ENCODE assay signal across 11 cellular contexts in genomic region chr5:139061274-139061673, GRCh38.
DNase-seq lines count a peak whose midpoint lies in the region; ATAC-seq and TF ChIP-seq lines count a peak whose summit lies in the region.
"Had no signal": no experiment of that assay in that cellular context is flagged by ENCODE, and none has a peak within 500 bp of the region (broad histone marks: within the 10 kb centered on the region; RNA-seq: fewer than 3 reads in every experiment).

No MANE protein-coding gene starts in this region.

- peak overlapping the region; percentile 73 for H3K27ac ChIP-seq in WERI-Rb-1
- no peak overlapping the region for H3K27ac ChIP-seq in foreskin keratinocyte

- ATAC-seq in foreskin keratinocyte (peak; percentile 24), GM21737 (IDR thresholded peaks at IDR 0.05; ENCODE audit: unreplicated experiment) (no peak)
- ATAC-seq: activated naive CD4-positive, alpha-beta T cell treated with anti-CD3 and anti-CD28 coated beads, Interleukin-2, amount 50 U/mL, for 72 hours had no signal

- H3K9me3 ChIP-seq in WERI-Rb-1 (ENCODE audit: severe bottlenecking), result no peaks in the 10 kb centered on the region

- POLR2A ChIA-PET in GM10248 (lab: Yijun Ruan, JAX), result no interaction called here

- H3K4me3 ChIP-seq in WERI-Rb-1 (ENCODE audit: low read depth, low read length), result peak overlapping the region; percentile 27; the same call in 1 of the 2 replicates

- CTCF ChIA-PET in GM10248 (lab: Yijun Ruan, JAX), result interaction anchor here (1.0 kb wide), 1 partner anchor 50 kb away, joined by 3 read pairs; no protein-coding TSS in a partner anchor

- no peaks in the 10 kb centered on the region; the same call in 1 of the 2 replicates for H3K36me3 ChIP-seq in WERI-Rb-1

- DNase-seq in AG08395 (ENCODE audit: low spot score), result peak; percentile 86
- no peak for DNase-seq in WERI-Rb-1
- peak; percentile 40 to 64 for DNase-seq in foreskin keratinocyte
- DNase-seq in non-pigmented ciliary epithelial cell (ENCODE audit: low read depth), result peak; percentile 44
- no peak for DNase-seq in cerebellum (ENCODE audit: low spot score)
- no peak for DNase-seq in activated CD4-positive, CD25-positive, alpha-beta regulatory T cell treated with anti-CD3 and anti-CD28 coated beads, Interleukin-2, amount 50 U/mL, for 72 hours
- no peak for DNase-seq in GM10248 (ENCODE audit: extremely low spot score)
- DNase-seq: immature natural killer cell, NCI-H1436 treated with DMSO at 0.1 percent for 48 hours had no signal

- TF ChIP-seq CTCF in WERI-Rb-1 (IDR thresholded peaks at IDR 0.05; ENCODE audit: low read depth, low read length) (no peak), foreskin keratinocyte (conservative IDR thresholded peaks at IDR 0.05) (no peak), GM10248 (IDR thresholded peaks at IDR 0.05; ENCODE audit: control extremely low read depth, extremely low read depth, low read depth, missing control alignments) (no peak)

- no peaks in the 10 kb centered on the region for H3K4me1 ChIP-seq in foreskin keratinocyte

- H3K27me3 ChIP-seq in WERI-Rb-1 (ENCODE audit: insufficient read depth, low read depth, severe bottlenecking) (no peaks in the 10 kb centered on the region), foreskin keratinocyte (no peaks in the 10 kb centered on the region)

Comparison
In these comparisons a context has a peak if more than half of its experiments do, and no peak if none do; other contexts are left out.
1. DNase-seq: peak in AG08395 (single experiment), foreskin keratinocyte (2 of 2) and non-pigmented ciliary epithelial cell (single experiment); none in WERI-Rb-1 (single experiment), cerebellum (single experiment), activated CD4-positive, CD25-positive, alpha-beta regulatory T cell treated with anti-CD3 and anti-CD28 coated beads, Interleukin-2, amount 50 U/mL, for 72 hours (single experiment) and GM10248 (single experiment).